ENCODE assay signal across 8 cellular contexts in the genomic region with DNA sequence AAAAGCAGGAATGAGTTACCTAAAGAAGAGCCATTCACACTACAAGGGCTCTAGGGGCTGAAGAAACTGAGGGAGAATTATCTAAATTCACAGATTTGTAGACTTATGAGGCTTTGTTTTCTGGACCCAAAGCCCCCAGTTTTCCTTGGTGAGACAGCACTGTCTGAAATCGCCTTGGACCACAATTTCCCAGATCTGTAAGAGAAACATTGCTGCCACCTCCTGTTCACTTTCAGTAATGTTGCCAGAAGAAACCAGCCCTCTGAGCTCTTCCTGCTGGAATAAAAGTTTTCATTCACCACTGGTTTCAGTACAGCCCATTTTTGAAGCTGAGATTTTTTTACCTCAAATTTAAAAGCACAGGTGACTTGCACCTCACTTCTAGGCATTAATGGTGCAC.
DNase-seq lines count a peak whose midpoint lies in the region; ATAC-seq and TF ChIP-seq lines count a peak whose summit lies in the region.

No MANE protein-coding gene starts in this region.

- H4K8ac ChIP-seq in H9 (replicated peaks; ENCODE audit: insufficient read length, low read depth, low read length), result no peak overlapping the region

- no peak for ATAC-seq in activated naive CD8-positive, alpha-beta T cell treated with anti-CD3 and anti-CD28 coated beads, Interleukin-2, amount 50 U/mL, for 24 hours
- peak in 6 of 8 donors; percentile 50 to 62 (median 56) for ATAC-seq in heart right ventricle

- H3K79me1 ChIP-seq in H9 (ENCODE audit: insufficient read depth, low read depth, low read length, poor library complexity, severe bottlenecking), result no peaks in the 10 kb centered on the region

- H3K27ac ChIP-seq in H9 (ENCODE audit: insufficient read length, low read depth, low read length) (no peak overlapping the region), heart right ventricle (no peak overlapping the region)

- no peaks in the 10 kb centered on the region for H3K27me3 ChIP-seq in H9 (ENCODE audit: insufficient read depth, low read length)
- H3K27me3 ChIP-seq in heart right ventricle, result peaks cover 0 to 9% (median 0%) of the 10 kb centered on the region in 7 donors

- no peak overlapping the region for H3K23ac ChIP-seq in H9 (ENCODE audit: insufficient read length, low read depth, low read length)

- H3K36me3 ChIP-seq in heart right ventricle, result no peaks in the 10 kb centered on the region

- intact Hi-C loops in heart right ventricle (cut with DNase I), result loop anchor here (1.0 to 10.0 kb wide), 17 partner anchors 180 to 1518 kb away; no protein-coding TSS in a partner anchor

- no peak overlapping the region for H2BK5ac ChIP-seq in H9 (ENCODE audit: insufficient read length, low read length)

- H2BK20ac ChIP-seq in H9 (ENCODE audit: low read depth, low read length, poor library complexity, severe bottlenecking), result no peak overlapping the region

- H3K23me2 ChIP-seq in H9 (ENCODE audit: insufficient read length, low read depth, low read length, poor library complexity, severe bottlenecking), result no peaks in the 10 kb centered on the region

- no peaks in the 10 kb centered on the region for H3K36me3 Mint-ChIP-seq in H9 (ENCODE audit: insufficient read depth in 1 of 3, low read depth in 3 of 3)
- H3K36me3 Mint-ChIP-seq in activated naive CD8-positive, alpha-beta T cell treated with anti-CD3 and anti-CD28 coated beads, Interleukin-2, amount 50 U/mL, for 24 hours (ENCODE audit: low read depth), result no peaks in the 10 kb centered on the region

- H3K9me3 ChIP-seq in H9 (ENCODE audit: control insufficient read depth, low read depth, low read length) (no peaks in the 10 kb centered on the region), heart right ventricle (no peaks in the 10 kb centered on the region)

- no peak overlapping the region for H3K27ac Mint-ChIP-seq in H9
- H3K27ac Mint-ChIP-seq in activated naive CD8-positive, alpha-beta T cell treated with anti-CD3 and anti-CD28 coated beads, Interleukin-2, amount 50 U/mL, for 24 hours, result no peak overlapping the region

- H3K27me3 Mint-ChIP-seq in H9 (ENCODE audit: low read depth), result no peaks in the 10 kb centered on the region
- peaks cover 17% of the 10 kb centered on the region for H3K27me3 Mint-ChIP-seq in activated naive CD8-positive, alpha-beta T cell treated with anti-CD3 and anti-CD28 coated beads, Interleukin-2, amount 50 U/mL, for 24 hours

- no peak overlapping the region for H2BK120ac ChIP-seq in H9 (ENCODE audit: low read depth, low read length, poor library complexity, severe bottlenecking)

- WGBS in H9 (ENCODE audit: extremely low coverage, insufficient read length, low lambda C conversion rate), result no CpG with 5 or more reads among the region's 1 CpG
- 4% methylated on average over 1 of the region's 1 CpG for WGBS in heart right ventricle, 2 donors

- H3K56ac ChIP-seq in H9 (ENCODE audit: insufficient read length, low read depth, low read length), result no peak overlapping the region

- H2BK15ac ChIP-seq in H9 (ENCODE audit: low read depth, low read length), result no peak overlapping the region

- no peak overlapping the region for H3K9ac ChIP-seq in H9 (ENCODE audit: extremely low read depth, insufficient read length, low read length)

- H3K4me3 ChIP-seq in heart right ventricle, result no peak overlapping the region

- H3K4me1 ChIP-seq in H9 (ENCODE audit: insufficient read depth, low read length), result no peaks in the 10 kb centered on the region; the same call in 1 of the 2 replicates
- peaks cover 0 to 3% (median 0%) of the 10 kb centered on the region in 9 donors for H3K4me1 ChIP-seq in heart right ventricle

- H3K79me2 ChIP-seq in H9 (ENCODE audit: insufficient read depth, low read length), result no peaks in the 10 kb centered on the region

- H3K4me1 Mint-ChIP-seq in H9, result peaks cover 13 to 16% of the 10 kb centered on the region in 2 experiments
- H3K4me1 Mint-ChIP-seq in activated naive CD8-positive, alpha-beta T cell treated with anti-CD3 and anti-CD28 coated beads, Interleukin-2, amount 50 U/mL, for 24 hours, result no peaks in the 10 kb centered on the region

- H2AK5ac ChIP-seq in H9 (ENCODE audit: insufficient read length, low read length), result no peak overlapping the region

- no peaks in the 10 kb centered on the region; a peak in 1 of 5 replicates for H3K9me3 Mint-ChIP-seq in H9
- no peaks in the 10 kb centered on the region for H3K9me3 Mint-ChIP-seq in activated naive CD8-positive, alpha-beta T cell treated with anti-CD3 and anti-CD28 coated beads, Interleukin-2, amount 50 U/mL, for 24 hours

- H3K14ac ChIP-seq in H9 (ENCODE audit: insufficient read depth, low read length), result no peak overlapping the region

- H3K4me3 Mint-ChIP-seq in H9, result no peak overlapping the region; a peak in 1 of 5 replicates
- no peak overlapping the region for H3K4me3 Mint-ChIP-seq in activated naive CD8-positive, alpha-beta T cell treated with anti-CD3 and anti-CD28 coated beads, Interleukin-2, amount 50 U/mL, for 24 hours

- TF ChIP-seq CTCF in H9 (conservative IDR thresholded peaks at IDR 0.05) (peak; percentile 81), heart right ventricle (IDR thresholded peaks at IDR 0.05) (peak; percentile 31 to 78 (median 68))

- no peak overlapping the region for H4K5ac ChIP-seq in H9 (ENCODE audit: insufficient read length, low read depth, low read length)

- H2AFZ ChIP-seq in H9 (ENCODE audit: low read length), result no peak overlapping the region

- H3K18ac ChIP-seq in H9 (ENCODE audit: insufficient read length, low read depth, low read length), result no peak overlapping the region

- DNase-seq in EH (ENCODE audit: low read depth), result peak; percentile 66
- DNase-seq in H9, result peak; percentile 50
- peak; percentile 51 to 62 for DNase-seq in NCI-H1930 (lab: John Stamatoyannopoulos, UW)
- DNase-seq in activated naive CD8-positive, alpha-beta T cell treated with anti-CD3 and anti-CD28 coated beads, Interleukin-2, amount 50 U/mL, for 24 hours, result peak; percentile 5
- DNase-seq in heart right ventricle, result peak in 1 of 2 donors; percentile 44
- DNase-seq in renal cortical epithelial cell (ENCODE audit: low read depth), result peak; percentile 50
- no peak for DNase-seq in stimulated activated naive CD4-positive, alpha-beta T cell (lab: John Stamatoyannopoulos, UW)
- no peak for DNase-seq in T-helper 2 cell

- H2BK12ac ChIP-seq in H9 (ENCODE audit: insufficient read length, low read depth, low read length), result no peak overlapping the region

- no peak overlapping the region for H3T11ph ChIP-seq in H9 (ENCODE audit: low read length)

- H4K91ac ChIP-seq in H9 (ENCODE audit: insufficient read length, low read depth, low read length), result no peak overlapping the region

- no peak overlapping the region for H3K4me2 ChIP-seq in H9 (ENCODE audit: insufficient read depth, insufficient read length, low read length)

- no peak overlapping the region for H3K4ac ChIP-seq in H9 (ENCODE audit: low read depth, low read length)

- H4K20me1 ChIP-seq in H9 (ENCODE audit: control insufficient read depth, insufficient read depth, insufficient read length), result no peaks in the 10 kb centered on the region

Comparison
In these comparisons a context has a peak if more than half of its experiments do, and no peak if none do; other contexts are left out.
1. DNase-seq: peak in EH (single experiment), H9 (single experiment), NCI-H1930 (2 of 2), activated naive CD8-positive, alpha-beta T cell treated with anti-CD3 and anti-CD28 coated beads, Interleukin-2, amount 50 U/mL, for 24 hours (single experiment) and renal cortical epithelial cell (single experiment); none in stimulated activated naive CD4-positive, alpha-beta T cell (0 of 6) and T-helper 2 cell (0 of 5).